In the genomic region with DNA sequence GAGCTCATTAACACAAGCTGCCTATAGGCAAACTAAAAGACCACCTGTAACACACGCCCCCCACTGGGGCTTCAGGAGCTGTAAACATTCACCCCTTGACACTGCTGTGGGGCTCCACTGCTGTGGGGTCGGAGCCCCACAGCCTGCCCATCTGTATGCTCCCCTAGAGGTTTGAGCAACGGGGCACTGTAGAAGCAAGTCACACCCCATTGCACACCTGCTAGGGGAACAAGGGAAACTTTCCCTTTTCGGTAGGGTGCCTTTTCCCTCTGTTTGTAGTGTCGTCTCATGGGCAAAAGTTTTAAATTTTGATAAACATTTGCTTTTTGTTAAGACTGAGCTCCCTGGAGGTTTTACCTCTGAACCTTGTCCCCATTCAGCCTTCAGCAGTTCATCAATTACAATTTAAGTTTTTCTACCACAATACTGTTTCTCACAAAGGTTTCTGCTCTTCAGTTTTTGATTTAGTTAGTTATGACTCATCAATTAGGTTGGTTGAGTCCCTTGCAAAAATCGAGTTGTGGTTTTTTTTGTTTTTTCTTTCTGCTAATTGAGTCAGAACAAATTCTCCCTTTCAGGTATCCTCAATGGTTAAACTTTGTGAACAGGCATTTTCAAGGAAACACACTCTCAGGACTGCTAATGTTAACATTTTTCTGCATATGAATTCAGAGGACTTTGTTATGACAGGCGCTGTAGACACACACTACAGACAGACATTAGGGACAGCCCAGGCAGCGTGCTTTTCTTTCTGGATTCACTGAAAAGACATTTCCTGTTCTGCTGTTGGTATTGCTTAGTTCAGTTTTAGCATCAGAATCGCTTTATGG, we compare ENCODE assay signal across 11 cellular contexts. TPM values are rescaled to one million over a fixed set of nuclear protein-coding genes. Genes with fewer than 3 reads are reported as not detected.
A peak's percentile ranks its signal among the peaks of the same experiment; 100 is the strongest.
DNase-seq lines count a peak whose midpoint lies in the region; ATAC-seq and TF ChIP-seq lines count a peak whose summit lies in the region.
"Had no signal": no experiment of that assay in that cellular context is flagged by ENCODE, and none has a peak within 500 bp of the region (broad histone marks: within the 10 kb centered on the region; RNA-seq: fewer than 3 reads in every experiment).

No MANE protein-coding gene starts in this region.

- no peaks in the 10 kb centered on the region for H3K9me3 ChIP-seq in SK-N-SH
- H3K9me3 ChIP-seq in esophagus squamous epithelium: peaks cover 0 to 6% (median 0%) of the 10 kb centered on the region in 3 donors
- H3K9me3 ChIP-seq in psoas muscle: no peaks in the 10 kb centered on the region

- H3K36me3 ChIP-seq in SK-N-SH (replicated peaks in 1 of 2; ENCODE audit: control insufficient read depth in 1 of 2, insufficient read depth in 2 of 2, low read length in 1 of 2): peaks cover 0 to 17% of the 10 kb centered on the region in 2 experiments
- H3K36me3 ChIP-seq in esophagus squamous epithelium: peaks cover 0 to 29% (median 0%) of the 10 kb centered on the region in 3 donors
- peaks cover 0 to 19% of the 10 kb centered on the region in 2 donors for H3K36me3 ChIP-seq in psoas muscle (ENCODE audit: insufficient read depth in 1 of 2, low read depth in 1 of 2)

- DNase-seq in EL (peak; percentile 20), SK-N-SH (no peak), GM19240 (ENCODE audit: insufficient read length, low spot score) (no peak), esophagus squamous epithelium (lab: John Stamatoyannopoulos, UW) (no peak), psoas muscle (no peak)
- no peak for DNase-seq in effector memory CD8-positive, alpha-beta T cell
- DNase-seq: amniotic stem cell, DND-41, nucleus accumbens had no signal

- intact Hi-C loops in esophagus squamous epithelium (cut with DNase I): no loop called here
- intact Hi-C loops in psoas muscle (cut with DNase I): no loop called here

- H3K36me3 Mint-ChIP-seq in effector memory CD8-positive, alpha-beta T cell (ENCODE audit: insufficient read depth): peaks cover 42% of the 10 kb centered on the region

- H3K79me2 ChIP-seq in SK-N-SH (ENCODE audit: insufficient read depth): peaks cover 29% of the 10 kb centered on the region; the same call in 1 of the 2 replicates

- no peaks in the 10 kb centered on the region for H3K9me2 ChIP-seq in SK-N-SH

- no peaks in the 10 kb centered on the region for H4K20me1 ChIP-seq in SK-N-SH (ENCODE audit: insufficient read depth)

- H2AFZ ChIP-seq in SK-N-SH (ENCODE audit: low read depth): no peak overlapping the region

- ATAC-seq in GM18907 (IDR thresholded peaks at IDR 0.05; ENCODE audit: unreplicated experiment) (peak; percentile 65), psoas muscle (no peak), GM18873 (IDR thresholded peaks at IDR 0.05; ENCODE audit: low FRiP score, unreplicated experiment) (no peak)
- no peak for ATAC-seq in effector memory CD8-positive, alpha-beta T cell (replicated peaks)

- no peak for TF ChIP-seq RAD21 in SK-N-SH (IDR thresholded peaks at IDR 0.05; ENCODE audit: low read length)

- POLR2A ChIA-PET in SK-N-SH (lab: Yijun Ruan, JAX): no interaction called here

- no peak for TF ChIP-seq EP300 in SK-N-SH (IDR thresholded peaks at IDR 0.05; ENCODE audit: borderline replicate concordance in 1 of 2, low read depth in 1 of 2, low read length in 1 of 2)

- H3K27ac ChIP-seq in SK-N-SH (ENCODE audit: low read depth in 2 of 2, low read length in 1 of 2): peak overlapping the region in 1 of 2 experiments; percentile 19; a peak in 1 of 4 replicates
- no peak overlapping the region for H3K27ac ChIP-seq in esophagus squamous epithelium
- H3K27ac ChIP-seq in psoas muscle: no peak overlapping the region

- no peaks in the 10 kb centered on the region for H3K9me3 Mint-ChIP-seq in effector memory CD8-positive, alpha-beta T cell

- CTCF ChIA-PET in SK-N-SH (lab: Yijun Ruan, JAX): interaction anchor here (2.4 kb wide), 1 partner anchor 12 kb away, joined by 11 read pairs; no protein-coding TSS in a partner anchor

- peak overlapping the region; percentile 50; the same call in 1 of the 2 replicates for H3K4me2 ChIP-seq in SK-N-SH

- no peak for TF ChIP-seq CTCF in SK-N-SH (IDR thresholded peaks at IDR 0.05)
- TF ChIP-seq CTCF in esophagus squamous epithelium (IDR thresholded peaks at IDR 0.05): no peak
- TF ChIP-seq CTCF in psoas muscle (IDR thresholded peaks at IDR 0.05): no peak

- H3K27me3 Mint-ChIP-seq in effector memory CD8-positive, alpha-beta T cell: no peaks in the 10 kb centered on the region

- H3K4me3 ChIP-seq in SK-N-SH (ENCODE audit: low read depth in 2 of 2, low read length in 1 of 2): no peak overlapping the region
- H3K4me3 ChIP-seq in esophagus squamous epithelium: no peak overlapping the region
- no peak overlapping the region for H3K4me3 ChIP-seq in psoas muscle

- TF ChIP-seq POLR2A in esophagus squamous epithelium (IDR thresholded peaks at IDR 0.05): no peak

- H3K9ac ChIP-seq in SK-N-SH: no peak overlapping the region

- WGBS in SK-N-SH (ENCODE audit: low lambda C conversion rate): 58% methylated on average over 9 of the region's 9 CpGs
- 68 to 72% methylated on average over 9 of the region's 9 CpGs for WGBS in esophagus squamous epithelium, 2 donors
- WGBS in psoas muscle, 3 donors: 79 to 83% (median 80%) methylated on average over 9 of the region's 9 CpGs

- no peaks in the 10 kb centered on the region for H3K27me3 ChIP-seq in SK-N-SH (ENCODE audit: insufficient read depth)
- no peaks in the 10 kb centered on the region for H3K27me3 ChIP-seq in esophagus squamous epithelium
- H3K27me3 ChIP-seq in psoas muscle (ENCODE audit: insufficient read depth in 3 of 3, low read length in 2 of 3): no peaks in the 10 kb centered on the region

- H3K4me1 Mint-ChIP-seq in effector memory CD8-positive, alpha-beta T cell (ENCODE audit: low read depth in 2 of 2): peaks cover 15 to 24% of the 10 kb centered on the region in 2 donors

- H3F3A ChIP-seq in SK-N-SH (replicated peaks; ENCODE audit: insufficient read depth): peaks cover 11% of the 10 kb centered on the region

- peak overlapping the region; percentile 66 to 85 for H3K27ac Mint-ChIP-seq in effector memory CD8-positive, alpha-beta T cell

- peak overlapping the region in 1 of 2 donors; percentile 33 for H3K4me3 Mint-ChIP-seq in effector memory CD8-positive, alpha-beta T cell

- no peaks in the 10 kb centered on the region for H3K4me1 ChIP-seq in SK-N-SH (ENCODE audit: control insufficient read depth in 1 of 2, insufficient read depth in 2 of 2, low read depth in 1 of 2, low read length in 1 of 2)
- H3K4me1 ChIP-seq in esophagus squamous epithelium: no peaks in the 10 kb centered on the region
- no peaks in the 10 kb centered on the region for H3K4me1 ChIP-seq in psoas muscle

TF ChIP-seq in SK-N-SH, 30 proteins besides CTCF, POLR2A, EP300 and RAD21 (continues in another document):
- TF ChIP-seq, protein P1, sequence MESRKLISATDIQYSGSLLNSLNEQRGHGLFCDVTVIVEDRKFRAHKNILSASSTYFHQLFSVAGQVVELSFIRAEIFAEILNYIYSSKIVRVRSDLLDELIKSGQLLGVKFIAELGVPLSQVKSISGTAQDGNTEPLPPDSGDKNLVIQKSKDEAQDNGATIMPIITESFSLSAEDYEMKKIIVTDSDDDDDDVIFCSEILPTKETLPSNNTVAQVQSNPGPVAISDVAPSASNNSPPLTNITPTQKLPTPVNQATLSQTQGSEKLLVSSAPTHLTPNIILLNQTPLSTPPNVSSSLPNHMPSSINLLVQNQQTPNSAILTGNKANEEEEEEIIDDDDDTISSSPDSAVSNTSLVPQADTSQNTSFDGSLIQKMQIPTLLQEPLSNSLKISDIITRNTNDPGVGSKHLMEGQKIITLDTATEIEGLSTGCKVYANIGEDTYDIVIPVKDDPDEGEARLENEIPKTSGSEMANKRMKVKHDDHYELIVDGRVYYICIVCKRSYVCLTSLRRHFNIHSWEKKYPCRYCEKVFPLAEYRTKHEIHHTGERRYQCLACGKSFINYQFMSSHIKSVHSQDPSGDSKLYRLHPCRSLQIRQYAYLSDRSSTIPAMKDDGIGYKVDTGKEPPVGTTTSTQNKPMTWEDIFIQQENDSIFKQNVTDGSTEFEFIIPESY (IDR thresholded peaks at IDR 0.05; ENCODE audit: borderline replicate concordance, low read depth): no peak
- TF ChIP-seq FOSL2 (IDR thresholded peaks at IDR 0.05; ENCODE audit: borderline replicate concordance, low read depth) (peak; percentile 27; the same call in 1 of the 2 replicates), TAF1 (IDR thresholded peaks at IDR 0.05; ENCODE audit: borderline replicate concordance, low read depth, low read length) (no peak), TCF12 (IDR thresholded peaks at IDR 0.05) (no peak), SMC3 (IDR thresholded peaks at IDR 0.05; ENCODE audit: low read depth, low read length) (no peak), SIN3A (IDR thresholded peaks at IDR 0.05; ENCODE audit: borderline replicate concordance, low read depth, low read length) (no peak)
- TF ChIP-seq, protein P2, sequence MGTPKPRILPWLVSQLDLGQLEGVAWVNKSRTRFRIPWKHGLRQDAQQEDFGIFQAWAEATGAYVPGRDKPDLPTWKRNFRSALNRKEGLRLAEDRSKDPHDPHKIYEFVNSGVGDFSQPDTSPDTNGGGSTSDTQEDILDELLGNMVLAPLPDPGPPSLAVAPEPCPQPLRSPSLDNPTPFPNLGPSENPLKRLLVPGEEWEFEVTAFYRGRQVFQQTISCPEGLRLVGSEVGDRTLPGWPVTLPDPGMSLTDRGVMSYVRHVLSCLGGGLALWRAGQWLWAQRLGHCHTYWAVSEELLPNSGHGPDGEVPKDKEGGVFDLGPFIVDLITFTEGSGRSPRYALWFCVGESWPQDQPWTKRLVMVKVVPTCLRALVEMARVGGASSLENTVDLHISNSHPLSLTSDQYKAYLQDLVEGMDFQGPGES (IDR thresholded peaks at IDR 0.05; ENCODE audit: low read depth, low read length): no peak

RNA-seq across cellular contexts. Expression of gene ZNF433, which starts 35.1 kb away (rescaled TPM):
- polyA plus RNA-seq in SK-N-SH (2012; rRNA removed) (1.9 and 2.1 TPM in 2 replicates), psoas muscle (1 to 10 TPM; 1.4 to 4.2 (median 2.8) TPM)
- 2.5 and 2.8 TPM in 2 replicates for polyA plus RNA-seq in SK-N-SH (2012; cell fraction: cytosol; rRNA removed)
- 4.0 and 4.6 TPM in 2 replicates for polyA plus RNA-seq in SK-N-SH (2012; cell fraction: nucleus; rRNA removed)
- total RNA-seq in esophagus squamous epithelium (10 to 100 TPM in 1 of 4 donors, 1 to 10 TPM in 3; 4.5 to 21.0 (median 5.6) TPM), psoas muscle (1 to 10 TPM; 2.7 to 4.0 (median 3.1) TPM)

RNA-seq across cellular contexts. Expression of gene ZNF763, which starts 35.5 kb away (rescaled TPM):
- 0.55 and 0.72 TPM in 2 replicates for polyA plus RNA-seq in SK-N-SH (2012; rRNA removed)
- 0.72 and 0.86 TPM in 2 replicates for polyA plus RNA-seq in SK-N-SH (2012; cell fraction: cytosol; rRNA removed)
- 1.2 and 2.5 TPM in 2 replicates for polyA plus RNA-seq in SK-N-SH (2012; cell fraction: nucleus; rRNA removed)
- total RNA-seq in esophagus squamous epithelium: 1 to 10 TPM; 1.2 to 2.6 (median 2.1) TPM
- total RNA-seq in psoas muscle: 1 to 10 TPM in 2 of 4 donors, under 1 TPM in 2; 0.22 to 1.6 (median 0.81) TPM
- polyA plus RNA-seq in psoas muscle: 1 to 10 TPM in 1 of 3 donors, under 1 TPM in 2; 0.56 to 1.3 (median 0.82) TPM

RNA-seq across cellular contexts. Expression of gene ZNF878, which starts 52.4 kb away (rescaled TPM):
- 0.05 TPM in 1 of 2 replicates, not detected in the other for polyA plus RNA-seq in SK-N-SH (2012; rRNA removed)
- polyA plus RNA-seq in SK-N-SH (2012; cell fraction: cytosol; rRNA removed): 0.03 and 0.05 TPM in 2 replicates
- 0.06 TPM in 1 of 2 replicates, not detected in the other for polyA plus RNA-seq in SK-N-SH (2012; cell fraction: nucleus; rRNA removed)
- under 1 TPM in 3 of 4 donors, not detected in 1; 0.38 to 0.66 (median 0.47) TPM for total RNA-seq in esophagus squamous epithelium
- not detected for total RNA-seq in psoas muscle
- under 1 TPM in 2 of 3 donors, not detected in 1; 0.03 TPM for polyA plus RNA-seq in psoas muscle
